17 cellular contexts compared by ENCODE assay signal in genomic region chr17:77600346-77600745, GRCh38.
DNase-seq lines count a peak whose midpoint lies in the region; ATAC-seq and TF ChIP-seq lines count a peak whose summit lies in the region.
"Had no signal": no experiment of that assay in that cellular context is flagged by ENCODE, and none has a peak within 500 bp of the region (broad histone marks: within the 10 kb centered on the region; RNA-seq: fewer than 3 reads in every experiment).

No MANE protein-coding gene starts in this region.

- intact Hi-C loops in sigmoid colon (cut with DNase I) = loop anchor here (5.0 kb wide), 1 partner anchor 82 kb away; no protein-coding TSS in a partner anchor
- intact Hi-C loops in activated CD4-positive, alpha-beta T cell treated with anti-CD3 and anti-CD28 coated beads, Interleukin-2, amount 10 ng/mL, durations not matched to agents 24 days and 14 days (cut with micrococcal nuclease) = no loop called here

- H3K27me3 Mint-ChIP-seq in activated CD4-positive, alpha-beta T cell treated with anti-CD3 and anti-CD28 coated beads, Interleukin-2, amount 10 ng/mL, durations not matched to agents 24 days and 14 days = peaks cover 25% of the 10 kb centered on the region
- H3K27me3 Mint-ChIP-seq in progenitor cell of endocrine pancreas = peaks cover 19% of the 10 kb centered on the region

- no peak for ATAC-seq in GM21737 (IDR thresholded peaks at IDR 0.05; ENCODE audit: unreplicated experiment)
- ATAC-seq: PC-3 had no signal

- peaks cover 6% of the 10 kb centered on the region for H3K4me1 Mint-ChIP-seq in activated CD4-positive, alpha-beta T cell treated with anti-CD3 and anti-CD28 coated beads, Interleukin-2, amount 10 ng/mL, durations not matched to agents 24 days and 14 days
- H3K4me1 Mint-ChIP-seq in progenitor cell of endocrine pancreas (ENCODE audit: low read depth) = peaks cover 6% of the 10 kb centered on the region

- WGBS in sigmoid colon, 2 donors = 87 to 95% methylated on average over 9 of the region's 9 CpGs
- WGBS in tibial nerve, 2 donors = 90 to 96% methylated on average over 9 of the region's 9 CpGs

- H3K9me3 Mint-ChIP-seq in activated CD4-positive, alpha-beta T cell treated with anti-CD3 and anti-CD28 coated beads, Interleukin-2, amount 10 ng/mL, durations not matched to agents 24 days and 14 days = no peaks in the 10 kb centered on the region
- no peaks in the 10 kb centered on the region for H3K9me3 Mint-ChIP-seq in progenitor cell of endocrine pancreas (ENCODE audit: low read depth)
- H3K9me3 Mint-ChIP-seq: CD8-positive, alpha-beta memory T cell; HFFc6 had no signal

- TF ChIP-seq POLR2A in sigmoid colon (IDR thresholded peaks at IDR 0.05) (no peak), tibial nerve (IDR thresholded peaks at IDR 0.05) (no peak)

- H3K9me3 ChIP-seq in sigmoid colon (no peaks in the 10 kb centered on the region), tibial nerve (no peaks in the 10 kb centered on the region)
- H3K9me3 ChIP-seq: BLaER1 had no signal

- no peaks in the 10 kb centered on the region for H3K36me3 Mint-ChIP-seq in activated CD4-positive, alpha-beta T cell treated with anti-CD3 and anti-CD28 coated beads, Interleukin-2, amount 10 ng/mL, durations not matched to agents 24 days and 14 days (ENCODE audit: low read depth)
- H3K36me3 Mint-ChIP-seq in progenitor cell of endocrine pancreas (ENCODE audit: insufficient read depth) = no peaks in the 10 kb centered on the region
- H3K36me3 Mint-ChIP-seq: CD8-positive, alpha-beta memory T cell had no signal

- H3K4me3 ChIP-seq in coronary artery (peak overlapping the region; percentile 52), sigmoid colon (no peak overlapping the region), tibial nerve (no peak overlapping the region)
- H3K4me3 ChIP-seq: BLaER1 had no signal

- H3K27ac ChIP-seq in coronary artery (peak overlapping the region; percentile 94 to 98), sigmoid colon (peak overlapping the region; percentile 90 to 95 (median 90)), tibial nerve (peak overlapping the region; percentile 39 to 84 (median 72))
- H3K27ac ChIP-seq: 22Rv1, BLaER1 had no signal

- H3K36me3 ChIP-seq in sigmoid colon (no peaks in the 10 kb centered on the region), tibial nerve (no peaks in the 10 kb centered on the region)
- H3K36me3 ChIP-seq: BLaER1 had no signal

- TF ChIP-seq CTCF in coronary artery (IDR thresholded peaks at IDR 0.05) (no peak), sigmoid colon (IDR thresholded peaks at IDR 0.05) (no peak), tibial nerve (IDR thresholded peaks at IDR 0.05) (no peak), progenitor cell of endocrine pancreas (IDR thresholded peaks at IDR 0.05; ENCODE audit: unreplicated experiment) (no peak)

- H3K4me1 ChIP-seq in sigmoid colon (peaks cover 0 to 38% (median 35%) of the 10 kb centered on the region in 4 donors), tibial nerve (peaks cover 0 to 65% (median 19%) of the 10 kb centered on the region in 4 donors)
- H3K4me1 ChIP-seq: BLaER1 had no signal

- no peak overlapping the region for H3K4me3 Mint-ChIP-seq in activated CD4-positive, alpha-beta T cell treated with anti-CD3 and anti-CD28 coated beads, Interleukin-2, amount 10 ng/mL, durations not matched to agents 24 days and 14 days
- H3K4me3 Mint-ChIP-seq in progenitor cell of endocrine pancreas (ENCODE audit: low read depth) = no peak overlapping the region
- H3K4me3 Mint-ChIP-seq: CD8-positive, alpha-beta memory T cell; HFFc6 had no signal

- no peak for TF ChIP-seq EP300 in sigmoid colon (IDR thresholded peaks at IDR 0.05)
- TF ChIP-seq EP300 in tibial nerve (IDR thresholded peaks at IDR 0.05) = no peak

- peak; percentile 55 for DNase-seq in activated effector memory CD4-positive, alpha-beta T cell treated with anti-CD3 and anti-CD28 coated beads, Interleukin-2, amount 50 U/mL, for 16 hours
- DNase-seq in activated effector memory CD4-positive, alpha-beta T cell treated with Interleukin-2 at 50 U/mL for 16 hours = no peak
- DNase-seq in coronary artery (ENCODE audit: low spot score) (peak; percentile 66), sigmoid colon (no peak), tibial nerve (ENCODE audit: low spot score in 2 of 2) (no peak), progenitor cell of endocrine pancreas (ENCODE audit: low spot score, unreplicated experiment) (no peak)
- no peak for DNase-seq in activated CD4-positive, alpha-beta T cell treated with anti-CD3 and anti-CD28 coated beads, Interleukin-2, amount 10 ng/mL, durations not matched to agents 24 days and 14 days
- DNase-seq: CD8-positive, alpha-beta memory T cell; HFFc6; KBM-7; NCI-H1092; NCI-H2107; NCI-H345; PC-3 had no signal

- no peak overlapping the region for H3K27ac Mint-ChIP-seq in activated CD4-positive, alpha-beta T cell treated with anti-CD3 and anti-CD28 coated beads, Interleukin-2, amount 10 ng/mL, durations not matched to agents 24 days and 14 days
- H3K27ac Mint-ChIP-seq in progenitor cell of endocrine pancreas = no peak overlapping the region
- H3K27ac Mint-ChIP-seq: HFFc6 had no signal

- H3K27me3 ChIP-seq in sigmoid colon (no peaks in the 10 kb centered on the region), tibial nerve (no peaks in the 10 kb centered on the region)
- H3K27me3 ChIP-seq: BLaER1 had no signal

Comparison
In these comparisons a context has a peak if more than half of its experiments do, and no peak if none do; other contexts are left out.
1. DNase-seq: peak in activated effector memory CD4-positive, alpha-beta T cell treated with anti-CD3 and anti-CD28 coated beads, Interleukin-2, amount 50 U/mL, for 16 hours (single experiment) and coronary artery (single experiment); none in activated effector memory CD4-positive, alpha-beta T cell treated with Interleukin-2 at 50 U/mL for 16 hours (single experiment), sigmoid colon (single experiment), tibial nerve (0 of 2), activated CD4-positive, alpha-beta T cell treated with anti-CD3 and anti-CD28 coated beads, Interleukin-2, amount 10 ng/mL, durations not matched to agents 24 days and 14 days (single experiment) and progenitor cell of endocrine pancreas (single experiment).
2. Peak in every context shown above with its lines, with median percentiles within 50 percentile points of each other: H3K27ac ChIP-seq.